In genomic region chr13:44243198-44243852, GRCh38 we compare ENCODE assay signal across 8 cellular contexts.
A peak's percentile ranks its signal among the peaks of the same experiment; 100 is the strongest.
DNase-seq lines count a peak whose midpoint lies in the region; ATAC-seq and TF ChIP-seq lines count a peak whose summit lies in the region.

No MANE protein-coding gene starts in this region.

- POLR2A ChIA-PET in A673 (lab: Charles Lee; ENCODE audit: low non-redundant PET) = no interaction called here

- H3K27ac ChIP-seq in A673 (ENCODE audit: low read depth, low read length, poor library complexity, severe bottlenecking) = no peak overlapping the region

- DNase-seq in A673 (ENCODE audit: low spot score) (peak; percentile 26), MV-4-11 (lab: John Stamatoyannopoulos, UW) (peak; percentile 88), iPS DF 19.7 (ENCODE audit: low read depth, low spot score) (peak; percentile 28)
- DNase-seq in activated naive CD4-positive, alpha-beta T cell treated with anti-CD3 and anti-CD28 coated beads, Interleukin-2, amount 50 U/mL, for 16 hours = peak; percentile 25
- peak; percentile 36 for DNase-seq in stimulated activated CD8-positive, alpha-beta memory T cell treated with anti-CD3 and anti-CD28 coated beads, Interleukin-4, amount 100 ng/mL, for 48 hours
- no peak for DNase-seq in effector memory CD8-positive, alpha-beta T cell

- no peak for ATAC-seq in effector memory CD8-positive, alpha-beta T cell (replicated peaks)
- no peak for ATAC-seq in HG03565 (IDR thresholded peaks at IDR 0.05; ENCODE audit: unreplicated experiment)

- BruUV-seq in A673 (replicated peaks; lab: Mats Ljungman, UMichigan) = no TSS peak

- H3K4me3 Mint-ChIP-seq in effector memory CD8-positive, alpha-beta T cell = no peak overlapping the region

- H3K9me3 ChIP-seq in A673 (ENCODE audit: low read depth, low read length, poor library complexity, severe bottlenecking) = no peaks in the 10 kb centered on the region

- CTCF ChIA-PET in A673 (lab: Charles Lee) = no interaction called here

- H3K4me1 Mint-ChIP-seq in effector memory CD8-positive, alpha-beta T cell (ENCODE audit: low read depth in 2 of 2) = no peaks in the 10 kb centered on the region

- no peaks in the 10 kb centered on the region for H3K36me3 ChIP-seq in A673 (ENCODE audit: insufficient read depth, low read length, poor library complexity, severe bottlenecking)

- H3K4me1 ChIP-seq in A673 (ENCODE audit: insufficient read depth, low read length, poor library complexity, severe bottlenecking) = no peaks in the 10 kb centered on the region

- no peaks in the 10 kb centered on the region for H3K27me3 ChIP-seq in A673 (replicated peaks; ENCODE audit: insufficient read depth, low read depth, low read length, poor library complexity)

- no peaks in the 10 kb centered on the region for H3K9me3 Mint-ChIP-seq in effector memory CD8-positive, alpha-beta T cell

- H3K27ac Mint-ChIP-seq in effector memory CD8-positive, alpha-beta T cell = peak overlapping the region in 1 of 2 donors; percentile 10

- H3K27me3 Mint-ChIP-seq in effector memory CD8-positive, alpha-beta T cell = no peaks in the 10 kb centered on the region

- intact Hi-C loops in A673 (cut with micrococcal nuclease; ENCODE audit: unreplicated experiment) = loop anchor here (5.0 kb wide), 1 partner anchor 194 kb away; no protein-coding TSS in a partner anchor

- TF ChIP-seq CTCF in A673 (conservative IDR thresholded peaks at IDR 0.05; ENCODE audit: low read depth, low read length) (peak; percentile 38), GM12873 (IDR thresholded peaks at IDR 0.05; ENCODE audit: insufficient read depth, low read depth, low read length, missing control alignments) (peak; percentile 70)

- no peaks in the 10 kb centered on the region for H3K36me3 Mint-ChIP-seq in effector memory CD8-positive, alpha-beta T cell (ENCODE audit: insufficient read depth)

- H3K4me3 ChIP-seq in A673 (ENCODE audit: low read depth, low read length, poor library complexity, severe bottlenecking) = no peak overlapping the region

Comparison
In these comparisons a context has a peak if more than half of its experiments do, and no peak if none do; other contexts are left out.
1. DNase-seq: peak in A673 (single experiment), MV-4-11 (single experiment), activated naive CD4-positive, alpha-beta T cell treated with anti-CD3 and anti-CD28 coated beads, Interleukin-2, amount 50 U/mL, for 16 hours (single experiment), iPS DF 19.7 (single experiment) and stimulated activated CD8-positive, alpha-beta memory T cell treated with anti-CD3 and anti-CD28 coated beads, Interleukin-4, amount 100 ng/mL, for 48 hours (single experiment); none in effector memory CD8-positive, alpha-beta T cell (0 of 3).